Comparison of ENCODE assay signal across 16 cellular contexts in genomic region chr20:44405246-44405645, GRCh38.
"Had no signal": no experiment of that assay in that cellular context is flagged by ENCODE, and none has a peak within 500 bp of the region (broad histone marks: within the 10 kb centered on the region; RNA-seq: fewer than 3 reads in every experiment).

No MANE protein-coding gene starts in this region.

- H3K4me3 ChIP-seq: skin epidermis had no signal

- DNase-seq: activated B cell treated with CpG ODN at 0.5 μM for 24 hours; activated CD4-positive, alpha-beta T cell treated with anti-CD3 and anti-CD28 coated beads for 48 hours; activated CD8-positive, alpha-beta memory T cell treated with anti-CD3 and anti-CD28 coated beads, Interleukin-2, amount 50 U/mL, for 4 hours; activated CD8-positive, alpha-beta T cell treated with anti-CD3 and anti-CD28 coated beads for 36 hours; activated effector memory CD4-positive, alpha-beta T cell treated with anti-CD3 and anti-CD28 coated beads, Interleukin-2, amount 50 U/mL, for 16 hours; activated T-cell treated with anti-CD3 and anti-CD28 coated beads, Interleukin-2, amount 50 U/mL, for 48 hours; hypothalamus; kidney glomerular epithelial cell; left ventricle myocardium superior; mesenchymal stem cell; stimulated activated CD4-positive, alpha-beta T cell treated with anti-CD3 and anti-CD28 coated beads, Interleukin-4, amount 100 ng/mL, for 24 hours; stimulated activated naive CD4-positive, alpha-beta T cell; substantia nigra had no signal

- ATAC-seq: activated CD8-positive, alpha-beta T cell treated with anti-CD3 and anti-CD28 coated beads for 36 hours; esophagus mucosa; left ventricle myocardium superior; natural killer cell treated with Interleukin-12 subunit alpha and Interleukin-12 subunit beta and Interleukin-15 and Interleukin-18, amount 100 ng/mL, for 72 hours had no signal

- H3K27ac ChIP-seq: skin epidermis had no signal
